ENCODE assay signal across 19 cellular contexts in the genomic region with DNA sequence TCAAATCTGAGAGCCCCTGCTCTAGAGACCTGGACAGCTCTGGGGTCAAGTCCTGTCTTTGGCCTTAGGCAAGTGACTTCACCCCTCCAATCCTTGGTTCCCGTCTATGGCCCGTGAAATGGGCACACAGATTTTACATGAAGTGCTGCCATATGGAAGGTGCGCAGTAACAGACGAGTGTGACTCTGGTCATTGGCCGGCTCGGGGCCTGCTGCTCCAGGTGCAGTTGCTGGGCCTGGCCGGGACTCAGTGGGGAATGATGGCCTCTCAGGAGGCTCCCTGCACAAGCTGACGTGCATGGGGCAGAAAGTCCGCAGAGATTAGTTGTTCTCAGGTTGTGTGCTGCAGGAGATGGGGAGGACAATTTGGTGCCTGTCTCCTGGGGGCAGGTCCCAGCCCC.
"Had no signal": no experiment of that assay in that cellular context is flagged by ENCODE, and none has a peak within 500 bp of the region (broad histone marks: within the 10 kb centered on the region; RNA-seq: fewer than 3 reads in every experiment).

No MANE protein-coding gene starts in this region.

- H3K27ac ChIP-seq: RWPE1 had no signal

- H3K4me3 ChIP-seq: MG63 had no signal

- FAIRE-seq: RCC 7860 had no signal

- H3K27me3 ChIP-seq: MG63 had no signal

- DNase-seq: Karpas-422, KG1, MG63, NCI-H1092 treated with DMSO at 0.1 percent for 48 hours, NCI-H1436, NCI-H187, NCI-H2029, NCI-H2081 treated with DMSO at 0.1 percent for 48 hours, NCI-H2171, NCI-H226, NCI-H446, NCI-H510A, NCI-H524 treated with DMSO at 0.1 percent for 48 hours, NCI-H774, SHP77, SK-N-SH, SW 1271 had no signal

- H3K9ac ChIP-seq: SK-N-SH had no signal

- H3K36me3 ChIP-seq: MG63 had no signal

- H3K4me2 ChIP-seq: SK-N-SH had no signal

- H3K9me3 ChIP-seq: MG63, SK-N-SH had no signal
